1 cellular context compared by ENCODE assay signal in the genomic region with DNA sequence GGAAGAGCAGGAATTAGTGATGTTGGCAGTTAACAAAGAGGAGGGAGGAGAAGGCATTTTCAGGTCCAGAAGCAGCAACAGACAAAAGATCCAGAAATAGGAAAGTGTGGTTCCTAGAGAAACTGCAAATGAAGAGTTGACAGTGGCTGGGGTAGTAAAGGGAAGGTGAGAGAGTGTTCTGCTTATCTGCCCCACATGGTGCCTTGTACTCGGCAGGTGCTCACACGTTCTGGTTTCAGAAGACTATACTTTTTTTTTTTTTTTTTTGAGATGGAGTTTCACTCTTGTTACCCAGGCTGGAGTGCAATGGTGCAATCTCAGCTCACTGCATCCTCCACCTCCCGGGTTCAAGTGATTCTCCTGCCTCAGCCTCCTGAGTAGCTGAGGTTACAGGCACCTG. TPM values are rescaled to one million over a fixed set of nuclear protein-coding genes. Genes with fewer than 3 reads are reported as not detected.
"Had no signal": no experiment of that assay in that cellular context is flagged by ENCODE, and none has a peak within 500 bp of the region (broad histone marks: within the 10 kb centered on the region; RNA-seq: fewer than 3 reads in every experiment).

No MANE protein-coding gene starts in this region.

RNA-seq across cellular contexts. Expression of a gene that starts 12.9 kb away (rescaled TPM):
- polyA plus RNA-seq: IgD-negative memory B cell had no signal
